ENCODE assay signal across 8 cellular contexts in the genomic region with DNA sequence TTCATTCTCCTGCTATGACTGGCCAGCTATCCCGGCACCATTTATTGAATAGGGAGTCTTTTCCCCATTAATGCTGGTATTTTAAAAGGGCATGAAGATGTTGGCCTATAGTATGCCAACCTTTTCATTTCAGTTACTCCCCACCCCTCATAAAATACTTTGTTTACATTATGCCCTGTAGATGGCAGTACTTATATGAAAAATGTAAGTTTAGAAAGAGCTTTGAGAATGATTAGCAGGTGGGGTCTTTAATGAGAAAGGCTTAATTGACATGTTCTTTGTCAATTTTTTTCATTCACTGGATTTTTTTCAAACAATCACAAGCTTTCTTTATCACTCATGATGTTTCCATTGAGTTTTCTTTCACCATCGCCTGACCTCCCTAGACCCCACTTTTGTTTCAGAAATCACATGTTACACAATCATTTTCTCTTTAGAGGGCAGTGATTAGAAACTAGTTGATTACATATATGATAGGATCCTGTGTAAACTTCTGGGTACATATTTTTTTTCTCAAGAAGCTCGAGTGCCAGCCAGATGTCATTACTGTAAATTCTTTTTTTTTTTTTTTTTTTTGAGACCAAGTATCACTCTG.
A peak's percentile ranks its signal among the peaks of the same experiment; 100 is the strongest.
DNase-seq lines count a peak whose midpoint lies in the region; TF ChIP-seq lines count a peak whose summit lies in the region.

No MANE protein-coding gene starts in this region.

- H3K4me3 ChIP-seq in astrocyte of the spinal cord (ENCODE audit: low read depth, low read length), result no peak overlapping the region

- H3K27ac Mint-ChIP-seq in osteocyte (ENCODE audit: unreplicated experiment) (no peak overlapping the region), Calu3 (ENCODE audit: unreplicated experiment) (no peak overlapping the region)

- intact Hi-C loops in Calu3 (cut with micrococcal nuclease; ENCODE audit: unreplicated experiment), result loop anchor here (1.0 kb wide), 1 partner anchor 178 kb away; no protein-coding TSS in a partner anchor

- H3K4me1 Mint-ChIP-seq in osteocyte (ENCODE audit: unreplicated experiment) (no peaks in the 10 kb centered on the region), Calu3 (ENCODE audit: low read depth, unreplicated experiment) (no peaks in the 10 kb centered on the region)

- CTCF ChIA-PET in Calu3 (lab: Charles Lee), result interaction anchor here (0.6 to 2.0 kb wide), 7 partner anchors 23 to 269 kb away, joined by 3 to 12 read pairs (median 4); partner anchors contain the start of genes NFKBIA and PSMA6

- BruUV-seq in Calu3 (replicated peaks; lab: Mats Ljungman, UMichigan), result no TSS peak

- DNase-seq in SIG-M5 treated with dmso at 0.1 percent for 504 hours (lab: John Stamatoyannopoulos, UW; ENCODE audit: unreplicated experiment) (peak; percentile 30), SIG-M5 (lab: John Stamatoyannopoulos, UW) (no peak), NAMALWA (ENCODE audit: low spot score) (peak; percentile 48), astrocyte of the spinal cord (ENCODE audit: low read depth, low spot score) (no peak), osteocyte (ENCODE audit: extremely low spot score, unreplicated experiment) (no peak), 8988T (no peak), DMS114 treated with DMSO at 0.1 percent for 48 hours (lab: John Stamatoyannopoulos, UW; ENCODE audit: unreplicated experiment) (no peak), Calu3 (no peak)

- TF ChIP-seq CTCF in astrocyte of the spinal cord (IDR thresholded peaks at IDR 0.05; ENCODE audit: low read depth, low read length) (peak; percentile 21), osteocyte (IDR thresholded peaks at IDR 0.05) (peak; percentile 60), Calu3 (IDR thresholded peaks at IDR 0.05; ENCODE audit: unreplicated experiment) (no peak)

- H3K9me3 Mint-ChIP-seq in osteocyte (ENCODE audit: unreplicated experiment) (no peaks in the 10 kb centered on the region), Calu3 (ENCODE audit: low read depth, unreplicated experiment) (no peaks in the 10 kb centered on the region)

- H3K4me3 Mint-ChIP-seq in osteocyte (ENCODE audit: unreplicated experiment), result no peak overlapping the region
- no peak overlapping the region for H3K4me3 Mint-ChIP-seq in Calu3 (ENCODE audit: low read depth, unreplicated experiment)

- H3K27me3 Mint-ChIP-seq in osteocyte (ENCODE audit: unreplicated experiment) (no peaks in the 10 kb centered on the region), Calu3 (ENCODE audit: unreplicated experiment) (no peaks in the 10 kb centered on the region)

- H3K36me3 Mint-ChIP-seq in osteocyte (ENCODE audit: unreplicated experiment) (no peaks in the 10 kb centered on the region), Calu3 (ENCODE audit: insufficient read depth, unreplicated experiment) (no peaks in the 10 kb centered on the region)

- in situ Hi-C loops in astrocyte of the spinal cord (cut with HindIII; ENCODE audit: low sequenced_read_pairs), result no loop called here

Comparison
In these comparisons a context has a peak if more than half of its experiments do, and no peak if none do; other contexts are left out.
1. DNase-seq: peak in SIG-M5 treated with dmso at 0.1 percent for 504 hours (single experiment) and NAMALWA (single experiment); none in SIG-M5 (single experiment), astrocyte of the spinal cord (single experiment), osteocyte (single experiment), 8988T (single experiment), DMS114 treated with DMSO at 0.1 percent for 48 hours (single experiment) and Calu3 (single experiment).